Comparison of ENCODE assay signal across 8 cellular contexts in the genomic region with DNA sequence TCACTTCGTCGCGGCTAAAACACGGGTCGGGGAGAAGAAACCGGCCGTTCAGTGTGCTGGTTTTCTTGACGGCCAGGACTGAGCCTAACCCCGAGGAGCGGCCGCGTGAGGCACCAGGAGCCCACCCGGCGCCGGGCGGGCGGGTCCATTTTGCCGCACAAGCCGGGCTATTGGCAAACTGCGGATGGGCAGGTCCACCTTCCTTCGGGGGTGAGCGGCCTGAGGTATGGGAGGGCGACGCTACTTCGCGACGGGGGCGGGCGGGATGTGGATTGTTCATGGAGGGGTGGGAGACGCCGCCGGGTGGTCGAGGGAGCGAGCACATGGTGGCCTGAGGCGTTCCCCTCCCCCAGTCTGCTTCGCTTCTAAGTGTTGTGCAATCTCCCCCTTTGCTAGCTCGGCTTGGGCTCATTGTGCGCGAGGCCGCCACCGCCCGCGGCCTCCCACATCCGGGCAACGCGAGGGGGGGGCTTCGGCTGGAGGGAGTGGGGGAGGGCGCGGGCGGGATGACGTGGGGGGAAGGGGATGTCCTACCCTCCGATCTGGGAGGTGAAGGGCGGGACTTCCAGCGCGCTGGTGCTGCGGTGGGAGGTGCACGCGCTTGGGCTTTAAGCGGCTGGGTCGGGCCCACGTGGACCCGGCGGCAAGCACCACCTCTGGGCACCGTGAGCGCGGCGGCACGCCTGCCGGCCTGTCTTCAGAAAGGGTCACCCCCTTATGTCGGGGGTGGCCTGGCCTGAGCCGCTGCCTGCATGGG. TPM values are rescaled to one million over a fixed set of nuclear protein-coding genes. Genes with fewer than 3 reads are reported as not detected.
DNase-seq lines count a peak whose midpoint lies in the region; ATAC-seq and TF ChIP-seq lines count a peak whose summit lies in the region.

No MANE protein-coding gene starts in this region.

- H3K36me3 Mint-ChIP-seq in nephron progenitor cell (ENCODE audit: low read depth), result peaks cover 78% of the 10 kb centered on the region

- DNase-seq in Jurkat, Clone E6-1 (ENCODE audit: low read depth, low spot score), result peak; percentile 84
- peak; percentile 76 to 84 for DNase-seq in SHP77 (lab: John Stamatoyannopoulos, UW)
- DNase-seq in activated effector memory CD4-positive, alpha-beta T cell treated with Interleukin-2 at 50 U/mL for 16 hours, result peak; percentile 88
- peak; percentile 90 for DNase-seq in fibroblast of the conjunctiva (ENCODE audit: low read depth)
- peak; percentile 81 for DNase-seq in nephron progenitor cell
- peak; percentile 91 for DNase-seq in stimulated activated naive CD4-positive, alpha-beta T cell treated with Interleukin-2 at 50 U/mL for 16 hours (lab: John Stamatoyannopoulos, UW)

- peak overlapping the region; percentile 99 for H3K27ac Mint-ChIP-seq in nephron progenitor cell

- no peak for ATAC-seq in GM19397 (IDR thresholded peaks at IDR 0.05; ENCODE audit: unreplicated experiment)

- peak overlapping the region; percentile 97 for H3K4me3 Mint-ChIP-seq in nephron progenitor cell

- no peak for TF ChIP-seq CTCF in nephron progenitor cell (IDR thresholded peaks at IDR 0.05)

- no peaks in the 10 kb centered on the region for H3K27me3 Mint-ChIP-seq in nephron progenitor cell (ENCODE audit: low read depth, poor library complexity)

- TF ChIP-seq POLR2A in GM10847 (IDR thresholded peaks at IDR 0.05; ENCODE audit: extremely low read depth, insufficient read length), result peak; percentile 21

- peaks cover 60% of the 10 kb centered on the region for H3K4me1 Mint-ChIP-seq in nephron progenitor cell

- H3K9me3 Mint-ChIP-seq in nephron progenitor cell, result no peaks in the 10 kb centered on the region

- peak overlapping the region; percentile 91 for H3K4me3 ChIP-seq in Jurkat, Clone E6-1 (ENCODE audit: low read length)

RNA-seq across cellular contexts. Expression of gene CD68, which starts 5.9 kb away (rescaled TPM):
- polyA plus RNA-seq in Jurkat, Clone E6-1 (2012; ENCODE audit: insufficient read depth, insufficient read length), result 1.5 TPM

RNA-seq across cellular contexts. Expression of gene MPDU1, which starts 10.2 kb away (rescaled TPM):
- polyA plus RNA-seq in Jurkat, Clone E6-1 (2012; ENCODE audit: insufficient read depth, insufficient read length), result 157 TPM

RNA-seq across cellular contexts. Expression of gene SENP3, which starts 11.8 kb away (rescaled TPM):
- polyA plus RNA-seq in Jurkat, Clone E6-1 (2012; ENCODE audit: insufficient read depth, insufficient read length), result 127 TPM

RNA-seq across cellular contexts. Expression of gene TNFSF13, which starts 15.0 kb away (rescaled TPM):
- 2.0 TPM for polyA plus RNA-seq in Jurkat, Clone E6-1 (2012; ENCODE audit: insufficient read depth, insufficient read length)

RNA-seq across cellular contexts. Expression of gene SOX15, which starts 16.4 kb away (rescaled TPM):
- 1.9 TPM for polyA plus RNA-seq in Jurkat, Clone E6-1 (2012; ENCODE audit: insufficient read depth, insufficient read length)
